ENCODE assay signal across 15 cellular contexts in genomic region chr5:176608142-176608705, GRCh38. TPM values are rescaled to one million over a fixed set of nuclear protein-coding genes. Genes with fewer than 3 reads are reported as not detected.
DNase-seq lines count a peak whose midpoint lies in the region; ATAC-seq and TF ChIP-seq lines count a peak whose summit lies in the region.
"Had no signal": no experiment of that assay in that cellular context is flagged by ENCODE, and none has a peak within 500 bp of the region (broad histone marks: within the 10 kb centered on the region; RNA-seq: fewer than 3 reads in every experiment).

No MANE protein-coding gene starts in this region.

- H3K4me1 ChIP-seq in endocrine pancreas (ENCODE audit: control insufficient read depth, insufficient read depth, low read length) (no peaks in the 10 kb centered on the region), esophagus muscularis mucosa (peaks cover 5 to 17% (median 15%) of the 10 kb centered on the region in 4 donors)

- no peak overlapping the region for H3K27ac ChIP-seq in esophagus muscularis mucosa (replicated peaks in 1 of 4)
- H3K27ac ChIP-seq: spleen had no signal

- no peak for TF ChIP-seq POLR2A in esophagus muscularis mucosa (IDR thresholded peaks at IDR 0.05; ENCODE audit: low read depth)

- no peak for TF ChIP-seq EP300 in esophagus muscularis mucosa (IDR thresholded peaks at IDR 0.05)

- peak overlapping the region; percentile 4 for H3K9ac ChIP-seq in endocrine pancreas (ENCODE audit: control insufficient read depth, insufficient read depth, low read length)

- no peak for ATAC-seq in T-helper 17 cell
- ATAC-seq in stimulated activated effector memory CD8-positive, alpha-beta T cell treated with anti-CD3 and anti-CD28 coated beads, Interleukin-12 subunit alpha, Interleukin-12 subunit beta, amount 100 ng/mL, for 72 hours, result no peak
- ATAC-seq: PC-3 had no signal

- H3K9me3 Mint-ChIP-seq in activated naive CD4-positive, alpha-beta T cell treated with anti-CD3 and anti-CD28 coated beads, Interleukin-2, amount 50 U/mL, for 24 hours, result no peaks in the 10 kb centered on the region
- no peaks in the 10 kb centered on the region for H3K9me3 Mint-ChIP-seq in stimulated activated effector memory CD8-positive, alpha-beta T cell treated with anti-CD3 and anti-CD28 coated beads, Interleukin-12 subunit alpha, Interleukin-12 subunit beta, amount 100 ng/mL, for 72 hours

- peaks cover 17% of the 10 kb centered on the region for H3K27me3 Mint-ChIP-seq in activated naive CD4-positive, alpha-beta T cell treated with anti-CD3 and anti-CD28 coated beads, Interleukin-2, amount 50 U/mL, for 24 hours
- H3K27me3 Mint-ChIP-seq in T-helper 17 cell, result peaks cover 19% of the 10 kb centered on the region

- WGBS in esophagus muscularis mucosa, result 93% methylated on average over 3 of the region's 4 CpGs

- DNase-seq in activated naive CD4-positive, alpha-beta T cell treated with anti-CD3 and anti-CD28 coated beads, Interleukin-2, amount 50 U/mL, for 16 hours, result no peak
- DNase-seq in T-helper 17 cell (no peak), AG08395 (ENCODE audit: low spot score) (no peak), NCI-H524 treated with DMSO at 0.1 percent for 48 hours (lab: John Stamatoyannopoulos, UW) (no peak), esophagus muscularis mucosa (ENCODE audit: extremely low spot score) (no peak)
- DNase-seq in stimulated activated effector memory CD8-positive, alpha-beta T cell treated with anti-CD3 and anti-CD28 coated beads, Interleukin-12 subunit alpha, Interleukin-12 subunit beta, amount 100 ng/mL, for 72 hours (ENCODE audit: low spot score in 2 of 2), result no peak
- DNase-seq: activated CD4-positive, CD25-positive, alpha-beta regulatory T cell; foreskin melanocyte; mesenchymal stem cell; NCI-H1417 treated with DMSO at 0.1 percent for 48 hours; NCI-H446 treated with DMSO at 0.1 percent for 48 hours; PC-3; spleen had no signal

- no peak for TF ChIP-seq CTCF in esophagus muscularis mucosa (IDR thresholded peaks at IDR 0.05)

- H3K9me3 ChIP-seq in T-helper 17 cell (ENCODE audit: control insufficient read depth, low read length, poor library complexity, severe bottlenecking), result no peaks in the 10 kb centered on the region
- H3K9me3 ChIP-seq in endocrine pancreas (ENCODE audit: control insufficient read depth, low read length), result no peaks in the 10 kb centered on the region
- H3K9me3 ChIP-seq in esophagus muscularis mucosa, result no peaks in the 10 kb centered on the region
- H3K9me3 ChIP-seq: spleen had no signal

- H3K27me3 ChIP-seq in endocrine pancreas (ENCODE audit: control insufficient read depth, insufficient read depth, low read length) (no peaks in the 10 kb centered on the region), esophagus muscularis mucosa (peaks cover 0 to 42% (median under 1%) of the 10 kb centered on the region in 4 donors)

- H3K4me3 Mint-ChIP-seq in activated naive CD4-positive, alpha-beta T cell treated with anti-CD3 and anti-CD28 coated beads, Interleukin-2, amount 50 U/mL, for 24 hours, result peak overlapping the region; percentile 92
- H3K4me3 Mint-ChIP-seq in T-helper 17 cell, result peak overlapping the region; percentile 97
- H3K4me3 Mint-ChIP-seq in stimulated activated effector memory CD8-positive, alpha-beta T cell treated with anti-CD3 and anti-CD28 coated beads, Interleukin-12 subunit alpha, Interleukin-12 subunit beta, amount 100 ng/mL, for 72 hours, result peak overlapping the region; percentile 84

- intact Hi-C loops in esophagus muscularis mucosa (cut with DNase I), result no loop called here

- H3K27ac Mint-ChIP-seq in activated naive CD4-positive, alpha-beta T cell treated with anti-CD3 and anti-CD28 coated beads, Interleukin-2, amount 50 U/mL, for 24 hours, result no peak overlapping the region
- no peak overlapping the region for H3K27ac Mint-ChIP-seq in T-helper 17 cell
- peak overlapping the region; percentile 83 for H3K27ac Mint-ChIP-seq in stimulated activated effector memory CD8-positive, alpha-beta T cell treated with anti-CD3 and anti-CD28 coated beads, Interleukin-12 subunit alpha, Interleukin-12 subunit beta, amount 100 ng/mL, for 72 hours

- peaks cover 13% of the 10 kb centered on the region for H3K4me1 Mint-ChIP-seq in activated naive CD4-positive, alpha-beta T cell treated with anti-CD3 and anti-CD28 coated beads, Interleukin-2, amount 50 U/mL, for 24 hours
- H3K4me1 Mint-ChIP-seq in T-helper 17 cell, result peaks cover 9% of the 10 kb centered on the region
- H3K4me1 Mint-ChIP-seq in stimulated activated effector memory CD8-positive, alpha-beta T cell treated with anti-CD3 and anti-CD28 coated beads, Interleukin-12 subunit alpha, Interleukin-12 subunit beta, amount 100 ng/mL, for 72 hours, result peaks cover 24% of the 10 kb centered on the region

- no peaks in the 10 kb centered on the region for H3K36me3 Mint-ChIP-seq in activated naive CD4-positive, alpha-beta T cell treated with anti-CD3 and anti-CD28 coated beads, Interleukin-2, amount 50 U/mL, for 24 hours
- peaks cover 2% of the 10 kb centered on the region for H3K36me3 Mint-ChIP-seq in T-helper 17 cell (ENCODE audit: low read depth)
- peaks cover 14% of the 10 kb centered on the region for H3K36me3 Mint-ChIP-seq in stimulated activated effector memory CD8-positive, alpha-beta T cell treated with anti-CD3 and anti-CD28 coated beads, Interleukin-12 subunit alpha, Interleukin-12 subunit beta, amount 100 ng/mL, for 72 hours

- H3K36me3 ChIP-seq in endocrine pancreas (ENCODE audit: control insufficient read depth, insufficient read depth, low read length) (no peaks in the 10 kb centered on the region), esophagus muscularis mucosa (no peaks in the 10 kb centered on the region)
- H3K36me3 ChIP-seq: spleen had no signal

- H3K4me3 ChIP-seq in endocrine pancreas (ENCODE audit: control insufficient read depth, insufficient read depth, low read length), result no peak overlapping the region
- no peak overlapping the region for H3K4me3 ChIP-seq in esophagus muscularis mucosa

RNA-seq across cellular contexts. Expression of gene GPRIN1, which starts 1.7 kb away (rescaled TPM):
- total RNA-seq in T-helper 17 cell, result under 1 TPM; 0.57 to 0.60 TPM
- total RNA-seq in esophagus muscularis mucosa, result 1 to 10 TPM in 1 of 4 donors, under 1 TPM in 3; 0.42 to 1.0 (median 0.95) TPM

RNA-seq across cellular contexts. Expression of gene SNCB, which starts 22.1 kb away (rescaled TPM):
- total RNA-seq in T-helper 17 cell, result not detected
- total RNA-seq in esophagus muscularis mucosa, result not detected
- total RNA-seq: spleen had no signal

RNA-seq across cellular contexts. Expression of gene EIF4E1B, which starts 22.3 kb away (rescaled TPM):
- total RNA-seq in T-helper 17 cell (not detected), esophagus muscularis mucosa (not detected)
- total RNA-seq: PC-3, spleen had no signal

RNA-seq across cellular contexts. Expression of gene TSPAN17, which starts 39.1 kb away (rescaled TPM):
- 10 to 100 TPM; 14.2 to 19.3 TPM for total RNA-seq in T-helper 17 cell
- 10 to 100 TPM in 3 of 4 donors, 1 to 10 TPM in 1; 8.3 to 18.6 (median 14.8) TPM for total RNA-seq in esophagus muscularis mucosa

RNA-seq across cellular contexts. Expression of gene CDHR2, which starts 59.1 kb away (rescaled TPM):
- total RNA-seq in T-helper 17 cell (1 to 10 TPM; 1.3 to 2.4 TPM), esophagus muscularis mucosa (under 1 TPM in 1 of 4 donors, not detected in 3; 0.92 TPM)
